Comparison of ENCODE assay signal across 18 cellular contexts in the genomic region with DNA sequence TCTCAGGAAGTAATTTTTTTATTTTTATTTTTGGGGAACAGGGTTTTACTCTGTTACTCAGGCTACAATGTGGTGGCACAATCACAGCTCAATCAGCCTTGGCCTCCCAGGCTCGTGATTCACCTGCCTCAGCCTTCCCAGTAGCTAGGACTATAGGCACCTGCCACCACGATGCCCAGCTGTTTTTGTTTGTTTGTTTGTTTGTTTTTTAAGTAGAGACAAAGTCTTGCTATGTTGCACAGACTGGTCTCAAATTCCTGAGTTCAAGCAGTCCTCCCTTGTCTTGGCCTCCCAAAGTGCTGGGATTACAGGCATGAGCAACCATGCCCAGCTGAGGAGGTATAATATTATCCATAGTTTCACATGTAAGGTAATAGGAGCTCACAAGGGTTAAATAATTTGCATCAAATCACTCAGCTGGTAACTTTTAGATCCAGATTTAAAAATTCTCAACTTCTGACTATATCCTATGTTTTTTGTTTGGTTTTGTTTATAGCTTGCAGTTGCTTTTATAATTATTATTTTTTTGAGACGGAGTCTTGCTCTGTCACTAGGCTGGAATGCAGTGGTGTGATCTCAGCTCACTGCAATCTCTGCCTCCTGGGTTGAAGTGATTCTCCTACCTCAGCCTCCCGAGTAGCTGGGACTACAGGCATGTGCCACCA.
DNase-seq lines count a peak whose midpoint lies in the region; ATAC-seq, FAIRE-seq and TF ChIP-seq lines count a peak whose summit lies in the region.
"Had no signal": no experiment of that assay in that cellular context is flagged by ENCODE, and none has a peak within 500 bp of the region (broad histone marks: within the 10 kb centered on the region; RNA-seq: fewer than 3 reads in every experiment).

No MANE protein-coding gene starts in this region.

- H3K9me3 ChIP-seq in astrocyte (ENCODE audit: insufficient read depth, low read depth, low read length), result no peaks in the 10 kb centered on the region
- no peaks in the 10 kb centered on the region for H3K9me3 ChIP-seq in prostate gland
- H3K9me3 ChIP-seq: ovary, sigmoid colon had no signal

- whole genome bisulfite sequencing in prostate gland, result 77% methylated on average over 4 of the region's 4 CpGs

- peak overlapping the region; percentile 99 for H3K27ac Mint-ChIP-seq in astrocyte (ENCODE audit: unreplicated experiment)
- H3K27ac Mint-ChIP-seq in stimulated activated naive CD8-positive, alpha-beta T cell treated with anti-CD3 and anti-CD28 coated beads, Interleukin-15, amount 100 ng/mL, for 72 hours, result no peak overlapping the region
- H3K27ac Mint-ChIP-seq: activated CD4-positive, alpha-beta T cell treated with anti-CD3 and anti-CD28 coated beads, Interleukin-2, amount 10 ng/mL, durations not matched to agents 24 days and 14 days had no signal

- TF ChIP-seq POLR2A in prostate gland (IDR thresholded peaks at IDR 0.05), result no peak

- intact Hi-C loops in prostate gland (cut with DNase I), result no loop called here

- H3K27ac ChIP-seq in astrocyte (ENCODE audit: low read depth, low read length) (peak overlapping the region; percentile 92), prostate gland (no peak overlapping the region)
- H3K27ac ChIP-seq: ovary, sigmoid colon had no signal

- H3K27me3 ChIP-seq in astrocyte (ENCODE audit: insufficient read depth, low read length) (no peaks in the 10 kb centered on the region), prostate gland (replicated peaks; ENCODE audit: insufficient read depth) (no peaks in the 10 kb centered on the region)
- H3K27me3 ChIP-seq: ovary, sigmoid colon had no signal

- no peaks in the 10 kb centered on the region for H3K79me2 ChIP-seq in astrocyte (ENCODE audit: insufficient read depth, low read length)

- H3K4me3 Mint-ChIP-seq in astrocyte (ENCODE audit: unreplicated experiment), result peak overlapping the region; percentile 8
- no peak overlapping the region for H3K4me3 Mint-ChIP-seq in stimulated activated naive CD8-positive, alpha-beta T cell treated with anti-CD3 and anti-CD28 coated beads, Interleukin-15, amount 100 ng/mL, for 72 hours
- H3K4me3 Mint-ChIP-seq: activated CD4-positive, alpha-beta T cell treated with anti-CD3 and anti-CD28 coated beads, Interleukin-2, amount 10 ng/mL, durations not matched to agents 24 days and 14 days; central memory CD8-positive, alpha-beta T cell had no signal

- FAIRE-seq in astrocyte (lab: Jason Lieb, UNC), result no peak
- FAIRE-seq: urothelium cell line had no signal

- H3K4me1 Mint-ChIP-seq in astrocyte (ENCODE audit: low read depth, unreplicated experiment), result peaks cover 62% of the 10 kb centered on the region
- H3K4me1 Mint-ChIP-seq in stimulated activated naive CD8-positive, alpha-beta T cell treated with anti-CD3 and anti-CD28 coated beads, Interleukin-15, amount 100 ng/mL, for 72 hours, result no peaks in the 10 kb centered on the region
- H3K4me1 Mint-ChIP-seq: activated CD4-positive, alpha-beta T cell treated with anti-CD3 and anti-CD28 coated beads, Interleukin-2, amount 10 ng/mL, durations not matched to agents 24 days and 14 days; central memory CD8-positive, alpha-beta T cell had no signal

- H4K20me1 ChIP-seq in astrocyte (ENCODE audit: insufficient read depth, low read length), result no peaks in the 10 kb centered on the region

- TF ChIP-seq CTCF in astrocyte (IDR thresholded peaks at IDR 0.05; ENCODE audit: insufficient read depth, low read depth, low read length) (no peak), prostate gland (IDR thresholded peaks at IDR 0.05) (no peak)

- DNase-seq in HS-5 (ENCODE audit: low read depth) (peak; percentile 39), astrocyte (ENCODE audit: low read depth) (peak; percentile 54), glomerular visceral epithelial cell (ENCODE audit: extremely low spot score) (peak; percentile 71), DMS114 treated with DMSO at 0.1 percent for 48 hours (lab: John Stamatoyannopoulos, UW; ENCODE audit: unreplicated experiment) (no peak), prostate gland (ENCODE audit: low spot score) (no peak)
- DNase-seq in stimulated activated naive CD8-positive, alpha-beta T cell treated with anti-CD3 and anti-CD28 coated beads, Interleukin-15, amount 100 ng/mL, for 72 hours, result no peak
- no peak for DNase-seq in stimulated activated CD4-positive, alpha-beta T cell treated with anti-CD3 and anti-CD28 coated beads, Interleukin-2, amount 100 ng/mL, for 48 hours
- DNase-seq: activated CD4-positive, alpha-beta T cell treated with anti-CD3 and anti-CD28 coated beads, Interleukin-2, amount 10 ng/mL, durations not matched to agents 24 days and 14 days; activated effector memory CD4-positive, alpha-beta T cell treated with Interleukin-2 at 50 U/mL for 16 hours; foreskin melanocyte; MM.1S; NCI-H146; NCI-H345; NK-92 treated with Interleukin-12 subunit alpha and Interleukin-12 subunit beta, amount 100 ng/mL, for 24 hours; ovary; sigmoid colon had no signal

- peak overlapping the region; percentile 26 for H3K4me2 ChIP-seq in astrocyte (ENCODE audit: low read length)

- no peaks in the 10 kb centered on the region for H3K36me3 ChIP-seq in astrocyte (ENCODE audit: insufficient read depth, low read length)
- no peaks in the 10 kb centered on the region for H3K36me3 ChIP-seq in prostate gland
- H3K36me3 ChIP-seq: ovary, sigmoid colon had no signal

- H3K4me1 ChIP-seq in astrocyte (ENCODE audit: insufficient read depth, low read length) (peaks cover 59% of the 10 kb centered on the region), prostate gland (replicated peaks) (no peaks in the 10 kb centered on the region)

- no peaks in the 10 kb centered on the region for H3K9me3 Mint-ChIP-seq in astrocyte (ENCODE audit: unreplicated experiment)
- no peaks in the 10 kb centered on the region for H3K9me3 Mint-ChIP-seq in stimulated activated naive CD8-positive, alpha-beta T cell treated with anti-CD3 and anti-CD28 coated beads, Interleukin-15, amount 100 ng/mL, for 72 hours
- H3K9me3 Mint-ChIP-seq: activated CD4-positive, alpha-beta T cell treated with anti-CD3 and anti-CD28 coated beads, Interleukin-2, amount 10 ng/mL, durations not matched to agents 24 days and 14 days had no signal

- no peak overlapping the region for H2AFZ ChIP-seq in astrocyte (ENCODE audit: low read depth, low read length)

- no peak overlapping the region for H3K4me3 ChIP-seq in astrocyte (ENCODE audit: insufficient read depth, low read depth, low read length)
- no peak overlapping the region for H3K4me3 ChIP-seq in prostate gland
- H3K4me3 ChIP-seq: ovary, sigmoid colon had no signal

- H3K9ac ChIP-seq in astrocyte (ENCODE audit: low read length), result peak overlapping the region; percentile 29

- no peaks in the 10 kb centered on the region for H3K36me3 Mint-ChIP-seq in astrocyte (ENCODE audit: low read depth, unreplicated experiment)

- ATAC-seq in stimulated activated naive CD8-positive, alpha-beta T cell treated with anti-CD3 and anti-CD28 coated beads, Interleukin-15, amount 100 ng/mL, for 72 hours, result no peak

- H3K27me3 Mint-ChIP-seq in astrocyte (ENCODE audit: low read depth, unreplicated experiment), result no peaks in the 10 kb centered on the region
- no peaks in the 10 kb centered on the region for H3K27me3 Mint-ChIP-seq in stimulated activated naive CD8-positive, alpha-beta T cell treated with anti-CD3 and anti-CD28 coated beads, Interleukin-15, amount 100 ng/mL, for 72 hours
- H3K27me3 Mint-ChIP-seq: activated CD4-positive, alpha-beta T cell treated with anti-CD3 and anti-CD28 coated beads, Interleukin-2, amount 10 ng/mL, durations not matched to agents 24 days and 14 days; central memory CD8-positive, alpha-beta T cell had no signal

Comparison
In these comparisons a context has a peak if more than half of its experiments do, and no peak if none do; other contexts are left out.
1. DNase-seq: peak in HS-5 (single experiment), astrocyte (single experiment) and glomerular visceral epithelial cell (single experiment); none in DMS114 treated with DMSO at 0.1 percent for 48 hours (single experiment), prostate gland (single experiment), stimulated activated naive CD8-positive, alpha-beta T cell treated with anti-CD3 and anti-CD28 coated beads, Interleukin-15, amount 100 ng/mL, for 72 hours (0 of 2) and stimulated activated CD4-positive, alpha-beta T cell treated with anti-CD3 and anti-CD28 coated beads, Interleukin-2, amount 100 ng/mL, for 48 hours (0 of 2).